1 cellular context compared by ENCODE assay signal in the genomic region with DNA sequence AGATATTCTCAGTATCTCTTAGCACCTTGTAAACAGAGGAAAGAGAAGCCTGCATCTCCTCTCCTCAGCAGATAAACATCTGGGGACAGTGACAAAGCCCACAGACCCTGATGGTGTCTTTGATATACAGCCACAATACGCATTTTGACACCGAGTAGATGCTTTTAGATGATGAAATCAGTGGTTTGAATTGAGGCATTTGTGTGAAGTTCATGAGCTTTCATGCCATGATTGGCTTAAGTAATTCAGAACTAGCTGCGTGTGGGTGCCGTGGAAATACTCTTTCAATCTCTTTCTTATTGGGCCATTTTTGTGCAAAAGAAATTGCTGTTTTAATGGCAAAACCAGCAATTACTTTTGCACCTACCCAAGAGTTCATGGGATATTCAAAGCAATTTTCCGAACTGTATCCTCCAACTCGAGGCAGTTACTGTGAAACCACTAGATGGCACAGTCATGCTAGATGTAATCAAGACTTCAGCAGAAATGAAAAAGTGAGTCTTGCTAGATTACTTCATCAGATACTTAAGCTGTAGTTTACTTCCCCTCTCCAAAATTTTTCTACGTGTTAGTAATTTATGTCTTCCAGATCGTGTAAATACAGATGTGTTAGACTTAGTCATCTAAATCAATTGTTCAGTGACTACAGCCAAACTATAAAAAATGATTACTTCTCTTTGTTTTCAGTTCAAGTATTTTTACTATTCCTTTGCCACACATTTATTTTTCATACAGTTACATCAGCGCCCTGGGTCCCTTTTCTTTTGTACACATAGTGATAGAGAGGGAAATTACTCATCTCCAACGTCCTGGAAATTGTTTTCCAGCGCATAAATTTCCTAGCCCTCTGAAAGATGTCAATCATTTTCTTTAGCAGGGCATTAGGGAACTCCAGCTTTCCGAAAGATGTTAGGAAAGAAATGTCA.
A peak's percentile ranks its signal among the peaks of the same experiment; 100 is the strongest.
TF ChIP-seq lines count a peak whose summit lies in the region.

No MANE protein-coding gene starts in this region.

TF ChIP-seq in HEK293, 187 proteins besides CTCF, POLR2A, EP300 and RAD21 (continued from another document and continues in another):
- TF ChIP-seq, protein P1, sequence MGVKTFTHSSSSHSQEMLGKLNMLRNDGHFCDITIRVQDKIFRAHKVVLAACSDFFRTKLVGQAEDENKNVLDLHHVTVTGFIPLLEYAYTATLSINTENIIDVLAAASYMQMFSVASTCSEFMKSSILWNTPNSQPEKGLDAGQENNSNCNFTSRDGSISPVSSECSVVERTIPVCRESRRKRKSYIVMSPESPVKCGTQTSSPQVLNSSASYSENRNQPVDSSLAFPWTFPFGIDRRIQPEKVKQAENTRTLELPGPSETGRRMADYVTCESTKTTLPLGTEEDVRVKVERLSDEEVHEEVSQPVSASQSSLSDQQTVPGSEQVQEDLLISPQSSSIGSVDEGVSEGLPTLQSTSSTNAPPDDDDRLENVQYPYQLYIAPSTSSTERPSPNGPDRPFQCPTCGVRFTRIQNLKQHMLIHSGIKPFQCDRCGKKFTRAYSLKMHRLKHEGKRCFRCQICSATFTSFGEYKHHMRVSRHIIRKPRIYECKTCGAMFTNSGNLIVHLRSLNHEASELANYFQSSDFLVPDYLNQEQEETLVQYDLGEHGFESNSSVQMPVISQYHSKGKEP (tag by site-specific recombination; IDR thresholded peaks at IDR 0.05): peak; percentile 71; the same call in 1 of the 2 replicates
- peak; percentile 88 for TF ChIP-seq ZBTB21 (tag by site-specific recombination; IDR thresholded peaks at IDR 0.05)
- TF ChIP-seq, protein P2, sequence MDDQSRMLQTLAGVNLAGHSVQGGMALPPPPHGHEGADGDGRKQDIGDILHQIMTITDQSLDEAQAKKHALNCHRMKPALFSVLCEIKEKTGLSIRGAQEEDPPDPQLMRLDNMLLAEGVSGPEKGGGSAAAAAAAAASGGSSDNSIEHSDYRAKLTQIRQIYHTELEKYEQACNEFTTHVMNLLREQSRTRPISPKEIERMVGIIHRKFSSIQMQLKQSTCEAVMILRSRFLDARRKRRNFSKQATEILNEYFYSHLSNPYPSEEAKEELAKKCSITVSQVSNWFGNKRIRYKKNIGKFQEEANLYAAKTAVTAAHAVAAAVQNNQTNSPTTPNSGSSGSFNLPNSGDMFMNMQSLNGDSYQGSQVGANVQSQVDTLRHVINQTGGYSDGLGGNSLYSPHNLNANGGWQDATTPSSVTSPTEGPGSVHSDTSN (CRISPR knock-in tag; IDR thresholded peaks at IDR 0.05): no peak
- peak; percentile 62 for TF ChIP-seq ZNF335 (tag by site-specific recombination; conservative IDR thresholded peaks at IDR 0.05)
- peak; percentile 97 for TF ChIP-seq SP7 (tag by site-specific recombination; IDR thresholded peaks at IDR 0.05)
- TF ChIP-seq ZNF830 (tag by site-specific recombination; IDR thresholded peaks at IDR 0.05; ENCODE audit: low read depth): no peak
- TF ChIP-seq ZNF837 (tag by site-specific recombination; IDR thresholded peaks at IDR 0.05): no peak
- TF ChIP-seq ZNF707 (tag by site-specific recombination; IDR thresholded peaks at IDR 0.05): no peak
- TF ChIP-seq ZNF670 (tag by site-specific recombination; IDR thresholded peaks at IDR 0.05; ENCODE audit: low read depth): no peak
- TF ChIP-seq ZNF792 (tag by site-specific recombination; IDR thresholded peaks at IDR 0.05): 0 out of 2 replicates have a peak, but pooled peaks have one; percentile 53
- TF ChIP-seq KLF1 (tag by site-specific recombination; IDR thresholded peaks at IDR 0.05): no peak
- no peak; the same call in 1 of the 2 replicates for TF ChIP-seq KLF16 (tag by site-specific recombination; IDR thresholded peaks at IDR 0.05)
- TF ChIP-seq ZNF544 (tag by site-specific recombination; IDR thresholded peaks at IDR 0.05): no peak
- TF ChIP-seq ZNF48 (tag by site-specific recombination; IDR thresholded peaks at IDR 0.05): no peak
- peak; percentile 87; the same call in 1 of the 2 replicates for TF ChIP-seq BCL11A (tag by site-specific recombination; IDR thresholded peaks at IDR 0.05; ENCODE audit: low read depth)
- no peak for TF ChIP-seq ZIC2 (tag by site-specific recombination; IDR thresholded peaks at IDR 0.05)
- TF ChIP-seq ZBTB26 (tag by site-specific recombination; optimal IDR thresholded peaks at IDR 0.05): no peak
- no peak for TF ChIP-seq ZNF560 (tag by site-specific recombination; IDR thresholded peaks at IDR 0.05; ENCODE audit: borderline replicate concordance)
- TF ChIP-seq OVOL3 (tag by site-specific recombination; IDR thresholded peaks at IDR 0.05): peak; percentile 94
- TF ChIP-seq ZNF24 (tag by site-specific recombination; IDR thresholded peaks at IDR 0.05): peak; percentile 99
- TF ChIP-seq ZNF266 (tag by site-specific recombination; IDR thresholded peaks at IDR 0.05; ENCODE audit: low read depth): no peak
- TF ChIP-seq YY2 (tag by site-specific recombination; IDR thresholded peaks at IDR 0.05): no peak
- TF ChIP-seq ZNF747 (tag by site-specific recombination; IDR thresholded peaks at IDR 0.05): no peak
- TF ChIP-seq ZNF398 (tag by site-specific recombination; IDR thresholded peaks at IDR 0.05): peak; percentile 83
- peak; percentile 83; the same call in 1 of the 2 replicates for TF ChIP-seq ZNF391 (tag by site-specific recombination; IDR thresholded peaks at IDR 0.05; ENCODE audit: borderline replicate concordance, low read depth)
- no peak for TF ChIP-seq RBAK (tag by site-specific recombination; IDR thresholded peaks at IDR 0.05)
- peak; percentile 95 for TF ChIP-seq KLF10 (tag by site-specific recombination; IDR thresholded peaks at IDR 0.05)
- TF ChIP-seq ZNF658 (tag by site-specific recombination; IDR thresholded peaks at IDR 0.05): no peak
- TF ChIP-seq, protein P3, sequence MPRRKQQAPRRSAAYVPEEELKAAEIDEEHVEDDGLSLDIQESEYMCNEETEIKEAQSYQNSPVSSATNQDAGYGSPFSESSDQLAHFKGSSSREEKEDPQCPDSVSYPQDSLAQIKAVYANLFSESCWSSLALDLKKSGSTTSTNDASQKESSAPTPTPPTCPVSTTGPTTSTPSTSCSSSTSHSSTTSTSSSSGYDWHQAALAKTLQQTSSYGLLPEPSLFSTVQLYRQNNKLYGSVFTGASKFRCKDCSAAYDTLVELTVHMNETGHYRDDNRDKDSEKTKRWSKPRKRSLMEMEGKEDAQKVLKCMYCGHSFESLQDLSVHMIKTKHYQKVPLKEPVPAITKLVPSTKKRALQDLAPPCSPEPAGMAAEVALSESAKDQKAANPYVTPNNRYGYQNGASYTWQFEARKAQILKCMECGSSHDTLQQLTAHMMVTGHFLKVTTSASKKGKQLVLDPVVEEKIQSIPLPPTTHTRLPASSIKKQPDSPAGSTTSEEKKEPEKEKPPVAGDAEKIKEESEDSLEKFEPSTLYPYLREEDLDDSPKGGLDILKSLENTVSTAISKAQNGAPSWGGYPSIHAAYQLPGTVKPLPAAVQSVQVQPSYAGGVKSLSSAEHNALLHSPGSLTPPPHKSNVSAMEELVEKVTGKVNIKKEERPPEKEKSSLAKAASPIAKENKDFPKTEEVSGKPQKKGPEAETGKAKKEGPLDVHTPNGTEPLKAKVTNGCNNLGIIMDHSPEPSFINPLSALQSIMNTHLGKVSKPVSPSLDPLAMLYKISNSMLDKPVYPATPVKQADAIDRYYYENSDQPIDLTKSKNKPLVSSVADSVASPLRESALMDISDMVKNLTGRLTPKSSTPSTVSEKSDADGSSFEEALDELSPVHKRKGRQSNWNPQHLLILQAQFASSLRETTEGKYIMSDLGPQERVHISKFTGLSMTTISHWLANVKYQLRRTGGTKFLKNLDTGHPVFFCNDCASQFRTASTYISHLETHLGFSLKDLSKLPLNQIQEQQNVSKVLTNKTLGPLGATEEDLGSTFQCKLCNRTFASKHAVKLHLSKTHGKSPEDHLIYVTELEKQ (tag by site-specific recombination; IDR thresholded peaks at IDR 0.05; ENCODE audit: borderline replicate concordance): peak; percentile 99
- TF ChIP-seq ZNF521 (tag by site-specific recombination; IDR thresholded peaks at IDR 0.05): no peak
- no peak for TF ChIP-seq ZNF248 (tag by site-specific recombination; IDR thresholded peaks at IDR 0.05)
- TF ChIP-seq ZNF202 (tag by site-specific recombination; IDR thresholded peaks at IDR 0.05; ENCODE audit: borderline replicate concordance): no peak
- TF ChIP-seq KLF8 (tag by site-specific recombination; IDR thresholded peaks at IDR 0.05): peak; percentile 84
- TF ChIP-seq ZNF76 (tag by site-specific recombination; IDR thresholded peaks at IDR 0.05; ENCODE audit: borderline replicate concordance, low read depth): peak; percentile 39; the same call in 1 of the 2 replicates
- no peak for TF ChIP-seq ZNF514 (tag by site-specific recombination; IDR thresholded peaks at IDR 0.05)
- TF ChIP-seq MEIS1 (CRISPR knock-in tag; IDR thresholded peaks at IDR 0.05; ENCODE audit: borderline replicate concordance): peak; percentile 77; the same call in 1 of the 2 replicates
- no peak for TF ChIP-seq PRDM2 (tag by site-specific recombination; IDR thresholded peaks at IDR 0.05; ENCODE audit: borderline replicate concordance)
- no peak for TF ChIP-seq ZNF132 (tag by site-specific recombination; IDR thresholded peaks at IDR 0.05; ENCODE audit: borderline replicate concordance)
- TF ChIP-seq, protein P4, sequence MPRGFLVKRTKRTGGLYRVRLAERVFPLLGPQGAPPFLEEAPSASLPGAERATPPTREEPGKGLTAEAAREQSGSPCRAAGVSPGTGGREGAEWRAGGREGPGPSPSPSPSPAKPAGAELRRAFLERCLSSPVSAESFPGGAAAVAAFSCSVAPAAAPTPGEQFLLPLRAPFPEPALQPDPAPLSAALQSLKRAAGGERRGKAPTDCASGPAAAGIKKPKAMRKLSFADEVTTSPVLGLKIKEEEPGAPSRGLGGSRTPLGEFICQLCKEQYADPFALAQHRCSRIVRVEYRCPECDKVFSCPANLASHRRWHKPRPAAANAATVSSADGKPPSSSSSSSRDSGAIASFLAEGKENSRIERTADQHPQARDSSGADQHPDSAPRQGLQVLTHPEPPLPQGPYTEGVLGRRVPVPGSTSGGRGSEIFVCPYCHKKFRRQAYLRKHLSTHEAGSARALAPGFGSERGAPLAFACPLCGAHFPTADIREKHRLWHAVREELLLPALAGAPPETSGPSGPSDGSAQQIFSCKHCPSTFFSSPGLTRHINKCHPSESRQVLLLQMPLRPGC (tag by site-specific recombination; IDR thresholded peaks at IDR 0.05): peak; percentile 98
- TF ChIP-seq ZNF114 (tag by site-specific recombination; IDR thresholded peaks at IDR 0.05): no peak
- TF ChIP-seq ZNF768 (tag by site-specific recombination; IDR thresholded peaks at IDR 0.05): no peak
- no peak for TF ChIP-seq ZNF621 (tag by site-specific recombination; IDR thresholded peaks at IDR 0.05)
- TF ChIP-seq ZFP3 (tag by site-specific recombination; IDR thresholded peaks at IDR 0.05; ENCODE audit: low read depth): peak; percentile 29; the same call in 1 of the 2 replicates
- peak; percentile 60; the same call in 1 of the 2 replicates for TF ChIP-seq ZNF561 (tag by site-specific recombination; IDR thresholded peaks at IDR 0.05; ENCODE audit: borderline replicate concordance)
